Comparison of ENCODE assay signal across 17 cellular contexts in genomic region chr16:35598696-35599332, GRCh38.
DNase-seq lines count a peak whose midpoint lies in the region; ATAC-seq and TF ChIP-seq lines count a peak whose summit lies in the region.
"Had no signal": no experiment of that assay in that cellular context is flagged by ENCODE, and none has a peak within 500 bp of the region (broad histone marks: within the 10 kb centered on the region; RNA-seq: fewer than 3 reads in every experiment).

No MANE protein-coding gene starts in this region.

- H3K4me2 ChIP-seq in parathyroid adenoma (ENCODE audit: low read length): peak overlapping the region; percentile 71
- H3K4me2 ChIP-seq: GM23338 had no signal

- no peak overlapping the region for H3K9ac ChIP-seq in parathyroid adenoma

- 52 to 66% (median 64%) methylated on average over 9 of the region's 9 CpGs for WGBS in stomach, 5 donors

- intact Hi-C loops in stomach (cut with DNase I; ENCODE audit: low total_unique reads): no loop called here

- TF ChIP-seq EP300 in stomach (IDR thresholded peaks at IDR 0.05): no peak

- H3K27me3 ChIP-seq in SJSA1 (replicated peaks) (no peaks in the 10 kb centered on the region), parathyroid adenoma (ENCODE audit: control insufficient read depth, insufficient read depth, low read length) (no peaks in the 10 kb centered on the region), stomach (no peaks in the 10 kb centered on the region)
- H3K27me3 ChIP-seq: foreskin keratinocyte, sigmoid colon had no signal

- H3K4me1 ChIP-seq in SJSA1 (replicated peaks) (no peaks in the 10 kb centered on the region), parathyroid adenoma (no peaks in the 10 kb centered on the region), stomach (no peaks in the 10 kb centered on the region)
- H3K4me1 ChIP-seq: foreskin keratinocyte, sigmoid colon had no signal

- TF ChIP-seq POLR2A in stomach (IDR thresholded peaks at IDR 0.05): no peak

- H3K27ac ChIP-seq in SJSA1 (peak overlapping the region; percentile 21; the same call in 1 of the 2 replicates), parathyroid adenoma (no peak overlapping the region), stomach (no peak overlapping the region)
- H3K27ac ChIP-seq: foreskin keratinocyte, sigmoid colon, thoracic aorta had no signal

- DNase-seq in MV-4-11 (lab: John Stamatoyannopoulos, UW) (peak; percentile 94), SJSA1 (ENCODE audit: low read depth in 1 of 2, low spot score in 2 of 2) (peak in 1 of 2 experiments; percentile 5), stomach (no peak), occipital lobe (lab: John Stamatoyannopoulos, UW) (no peak)
- no peak for DNase-seq in activated effector memory CD4-positive, alpha-beta T cell treated with anti-CD3 and anti-CD28 coated beads, Interleukin-2, amount 50 U/mL, for 16 hours
- DNase-seq: activated B cell treated with CpG ODN at 0.5 μM for 24 hours; CD8-positive, alpha-beta memory T cell; foreskin keratinocyte; naive B cell; NCI-H187; Right ventricle myocardium superior; sigmoid colon had no signal

- no peaks in the 10 kb centered on the region for H3K79me2 ChIP-seq in parathyroid adenoma

- H3K36me3 ChIP-seq in SJSA1 (no peaks in the 10 kb centered on the region), parathyroid adenoma (ENCODE audit: control insufficient read depth, insufficient read depth, low read length) (no peaks in the 10 kb centered on the region), stomach (no peaks in the 10 kb centered on the region)
- H3K36me3 ChIP-seq: sigmoid colon, thoracic aorta had no signal

- no peak overlapping the region for H2AFZ ChIP-seq in parathyroid adenoma
- H2AFZ ChIP-seq: GM23338 had no signal

- H3K9me3 ChIP-seq in SJSA1 (replicated peaks) (no peaks in the 10 kb centered on the region; the same call in 1 of the 2 replicates), parathyroid adenoma (ENCODE audit: control insufficient read depth, low read length) (no peaks in the 10 kb centered on the region), stomach (peaks cover 0 to 17% (median 2%) of the 10 kb centered on the region in 4 donors)
- H3K9me3 ChIP-seq: thoracic aorta had no signal

- H3K4me3 ChIP-seq in SJSA1: no peak overlapping the region
- peak overlapping the region; percentile 31 for H3K4me3 ChIP-seq in parathyroid adenoma (ENCODE audit: low read depth, low read length)
- peak overlapping the region in 1 of 4 donors; percentile 9 for H3K4me3 ChIP-seq in stomach
- H3K4me3 ChIP-seq: GM23338, sigmoid colon, thoracic aorta had no signal

- ATAC-seq in GM18867 (IDR thresholded peaks at IDR 0.05; ENCODE audit: unreplicated experiment) (peak; percentile 55), HG02798 (IDR thresholded peaks at IDR 0.05; ENCODE audit: poor library complexity, unreplicated experiment) (no peak)
- ATAC-seq: foreskin keratinocyte, GM23338 had no signal

- TF ChIP-seq CTCF in parathyroid adenoma (IDR thresholded peaks at IDR 0.05) (no peak), stomach (IDR thresholded peaks at IDR 0.05) (no peak)
